Comparison of ENCODE assay signal across 8 cellular contexts in the genomic region with DNA sequence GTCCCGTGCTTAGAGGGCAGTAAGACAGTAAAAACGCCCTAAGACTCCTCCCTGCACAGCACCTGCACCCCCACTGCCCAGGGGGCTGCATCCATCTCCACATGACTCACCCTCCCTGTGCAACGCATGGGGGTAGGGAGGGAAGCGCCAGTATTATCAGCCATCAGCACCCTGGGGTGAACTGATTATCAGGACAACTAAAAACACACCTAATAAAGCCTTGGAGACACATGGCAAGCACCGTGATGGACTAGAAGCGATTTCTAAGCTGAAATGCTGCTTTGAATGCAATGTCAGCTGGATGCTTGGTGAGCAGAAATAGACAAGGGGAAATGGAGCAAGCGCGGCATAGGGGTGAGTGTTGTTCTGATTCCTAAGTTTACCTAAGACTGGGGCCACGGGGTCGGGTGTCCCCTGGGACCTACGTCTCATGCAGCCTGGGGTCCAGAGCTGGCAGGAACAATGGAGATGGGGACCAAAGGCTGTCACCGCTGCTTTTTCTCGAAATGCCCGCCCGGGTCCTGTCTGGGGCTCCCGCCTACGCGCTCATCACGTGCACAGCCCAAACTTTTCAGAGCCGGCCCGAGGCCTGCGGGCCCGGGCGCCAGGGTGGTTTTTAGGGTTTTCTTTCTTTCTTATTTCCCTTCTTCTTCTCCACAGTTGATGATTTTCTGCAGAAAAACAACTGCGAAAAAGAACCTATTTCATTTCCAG. TPM values are rescaled to one million over a fixed set of nuclear protein-coding genes. Genes with fewer than 3 reads are reported as not detected.
DNase-seq lines count a peak whose midpoint lies in the region; ATAC-seq, FAIRE-seq and TF ChIP-seq lines count a peak whose summit lies in the region.

No MANE protein-coding gene starts in this region.

- CTCF ChIA-PET in H1 (lab: Charles Lee; ENCODE audit: partially characterized antibody), result interaction anchor here (0.5 to 6.6 kb wide), 12 partner anchors 9 to 643 kb away, joined by 3 to 52 read pairs (median 3); no protein-coding TSS in a partner anchor

- H3K4me2 ChIP-seq in H1 (ENCODE audit: insufficient read depth in 1 of 2, low read depth in 2 of 2, low read length in 2 of 2), result peak overlapping the region; percentile 78 to 87

- H3K79me1 ChIP-seq in H1 (ENCODE audit: low read depth, low read length), result no peaks in the 10 kb centered on the region

- H3K36me3 ChIP-seq in H1 (ENCODE audit: control insufficient read depth in 2 of 4, insufficient read depth in 4 of 4, low read length in 3 of 4) (no peaks in the 10 kb centered on the region), mucosa of stomach (ENCODE audit: control insufficient read depth, insufficient read depth, low read length) (no peaks in the 10 kb centered on the region), vagina (no peaks in the 10 kb centered on the region)

- 0 out of 2 replicates have a peak overlapping the region, but pooled peaks have one; percentile 58 for H2AK5ac ChIP-seq in H1 (ENCODE audit: low read depth, low read length)

- no peak for TF ChIP-seq EP300 in H1 (IDR thresholded peaks at IDR 0.05; ENCODE audit: borderline replicate concordance in 1 of 2, low read depth in 2 of 2, low read length in 2 of 2)

- H3K9me3 ChIP-seq in H1 (ENCODE audit: insufficient read depth in 2 of 2, low read depth in 1 of 2, low read length in 1 of 2) (no peaks in the 10 kb centered on the region), mucosa of stomach (ENCODE audit: control insufficient read depth, low read length) (no peaks in the 10 kb centered on the region), vagina (no peaks in the 10 kb centered on the region)

- peak overlapping the region; percentile 13 for H4K91ac ChIP-seq in H1 (replicated peaks; ENCODE audit: insufficient read length, low read length)

- intact Hi-C loops in vagina (cut with DNase I), result loop anchor here (5.0 kb wide), 1 partner anchor 159 kb away; no protein-coding TSS in a partner anchor

- H4K8ac ChIP-seq in H1 (ENCODE audit: extremely low read depth, insufficient read depth, low read length), result no peak overlapping the region

- H3K56ac ChIP-seq in H1 (replicated peaks; ENCODE audit: insufficient read length, low read depth, low read length), result no peak overlapping the region

- H2BK5ac ChIP-seq in H1 (ENCODE audit: low read depth, low read length), result 0 out of 2 replicates have a peak overlapping the region, but pooled peaks have one; percentile 66

- TF ChIP-seq CTCF in C4-2B (conservative IDR thresholded peaks at IDR 0.05) (no peak), H1 (IDR thresholded peaks at IDR 0.05; ENCODE audit: control extremely low read depth in 1 of 3, insufficient read depth in 1 of 3, low read depth in 1 of 3, low read length in 3 of 3) (no peak), vagina (IDR thresholded peaks at IDR 0.05) (no peak)

- peak overlapping the region; percentile 72 for H3K18ac ChIP-seq in H1 (ENCODE audit: extremely low read depth, low read length)

- H4K5ac ChIP-seq in H1 (ENCODE audit: insufficient read length, low read depth, low read length), result no peak overlapping the region

- H3K23me2 ChIP-seq in H1 (ENCODE audit: low read depth, low read length), result peaks cover 12% of the 10 kb centered on the region

- DNase-seq in H1 (ENCODE audit: low read depth in 1 of 2, low spot score in 2 of 2) (peak in 1 of 2 experiments; percentile 49), vagina (ENCODE audit: extremely low spot score in 2 of 2) (no peak), NCI-H128 (lab: John Stamatoyannopoulos, UW; ENCODE audit: unreplicated experiment) (no peak)

- H3K4me3 ChIP-seq in H1 (ENCODE audit: extremely low read depth in 1 of 4, insufficient read depth in 2 of 4, low read depth in 3 of 4, low read length in 4 of 4) (peak overlapping the region; percentile 35 to 88 (median 60)), mucosa of stomach (ENCODE audit: low read length) (peak overlapping the region; percentile 23), vagina (peak overlapping the region; percentile 80 to 94)

- H3K4ac ChIP-seq in H1 (replicated peaks; ENCODE audit: insufficient read length, low read depth, low read length), result no peak overlapping the region

- H3K27me3 ChIP-seq in H1 (replicated peaks in 1 of 4; ENCODE audit: control insufficient read depth in 3 of 4, extremely low read depth in 1 of 4, insufficient read depth in 3 of 4, low read length in 3 of 4) (peaks cover 0 to 16% (median 8%) of the 10 kb centered on the region in 4 experiments; a peak in 5 of 7 replicates), mucosa of stomach (ENCODE audit: control insufficient read depth, insufficient read depth, low read length) (no peaks in the 10 kb centered on the region), vagina (no peaks in the 10 kb centered on the region)

- H3K4me1 ChIP-seq in H1 (replicated peaks in 1 of 4; ENCODE audit: control insufficient read depth in 3 of 4, insufficient read depth in 4 of 4, low read length in 3 of 4) (peaks cover 5 to 17% (median 9%) of the 10 kb centered on the region in 4 experiments), mucosa of stomach (ENCODE audit: control insufficient read depth, insufficient read depth, low read length) (peaks cover 20% of the 10 kb centered on the region), vagina (peaks cover 40% of the 10 kb centered on the region)

- H2AFZ ChIP-seq in H1 (ENCODE audit: low read length), result peak overlapping the region; percentile 96

- TF ChIP-seq POLR2A in H1 (IDR thresholded peaks at IDR 0.05; ENCODE audit: control extremely low read depth in 1 of 2, low read depth in 2 of 2, low read length in 2 of 2), result no peak
- TF ChIP-seq POLR2A in vagina (IDR thresholded peaks at IDR 0.05), result no peak

- H3K27ac ChIP-seq in C4-2B, result peak overlapping the region; percentile 59
- H3K27ac ChIP-seq in H1 (ENCODE audit: low read depth, low read length), result no peak overlapping the region
- H3K27ac ChIP-seq in vagina, result peak overlapping the region; percentile 89

- H3K9ac ChIP-seq in H1 (replicated peaks in 1 of 4; ENCODE audit: extremely low read depth in 1 of 4, low read depth in 3 of 4, low read length in 3 of 4) (peak overlapping the region in 2 of 4 experiments; percentile 29 to 42; a peak in 3 of 7 replicates), mucosa of stomach (ENCODE audit: low read length) (peak overlapping the region; percentile 65)

- no peak overlapping the region for H3K14ac ChIP-seq in H1 (ENCODE audit: insufficient read length)

- POLR2A ChIA-PET in H1 (lab: Charles Lee; ENCODE audit: partially characterized antibody), result interaction anchor here (0.6 kb wide), 1 partner anchor 322 kb away, joined by 3 read pairs; no protein-coding TSS in a partner anchor

- FAIRE-seq in H1 (lab: Jason Lieb, UNC), result no peak

- WGBS in H1 (ENCODE audit: extremely low coverage in 1 of 2, insufficient coverage in 1 of 2, insufficient read length in 1 of 2, insufficient replicate concordance in 2 of 2, low coverage in 1 of 2, low lambda C conversion rate in 2 of 2, missing lambda C conversion rate in 1 of 2), 2 experiments, result 12% methylated on average over 25 of the region's 25 CpGs; no CpG with 5 or more reads in 1 of the 2 experiments

- H2BK20ac ChIP-seq in H1 (ENCODE audit: low read length), result no peak overlapping the region

- TF ChIP-seq RAD21 in H1 (IDR thresholded peaks at IDR 0.05 in 1 of 2, conservative IDR thresholded peaks at IDR 0.05 in 1 of 2; ENCODE audit: low read depth in 2 of 2, low read length in 2 of 2), result no peak

- no peak overlapping the region for H3K23ac ChIP-seq in H1 (ENCODE audit: insufficient read length)

- ATAC-seq in GM19025 (IDR thresholded peaks at IDR 0.05; ENCODE audit: low read depth, unreplicated experiment), result peak; percentile 16
- ATAC-seq in HG03108 (IDR thresholded peaks at IDR 0.05; ENCODE audit: unreplicated experiment), result peak; percentile 18
- ATAC-seq in SK-N-SH treated with all-trans-retinoic acid at 6 μM for 48 hours, result peak; percentile 10

- no peak overlapping the region for H2BK12ac ChIP-seq in H1 (ENCODE audit: low read depth, low read length)

- H4K20me1 ChIP-seq in H1 (replicated peaks in 1 of 2; ENCODE audit: control insufficient read depth in 1 of 2, insufficient read depth in 2 of 2, low read length in 2 of 2), result no peaks in the 10 kb centered on the region

- no peaks in the 10 kb centered on the region for H3K79me2 ChIP-seq in H1 (ENCODE audit: control insufficient read depth in 1 of 2, insufficient read depth in 2 of 2, low read length in 2 of 2)

- no peak overlapping the region for H2BK15ac ChIP-seq in H1 (ENCODE audit: low read length)

- no peak overlapping the region for H2BK120ac ChIP-seq in H1 (replicated peaks; ENCODE audit: low read depth, low read length)

TF ChIP-seq in SK-N-SH treated with all-trans-retinoic acid at 6 μM for 48 hours, 23 proteins besides CTCF, POLR2A, EP300 and RAD21 (continues in another document):
- no peak for TF ChIP-seq ARNTL (CRISPR knock-in tag; IDR thresholded peaks at IDR 0.05; ENCODE audit: borderline replicate concordance, low read depth)
- no peak for TF ChIP-seq TCF4 (CRISPR knock-in tag; IDR thresholded peaks at IDR 0.05; ENCODE audit: borderline replicate concordance)
- TF ChIP-seq PPARA (CRISPR knock-in tag; IDR thresholded peaks at IDR 0.05; ENCODE audit: borderline replicate concordance), result no peak
- no peak for TF ChIP-seq CSDC2 (CRISPR knock-in tag; IDR thresholded peaks at IDR 0.05)
- TF ChIP-seq BACH2 (CRISPR knock-in tag; IDR thresholded peaks at IDR 0.05; ENCODE audit: borderline replicate concordance), result no peak
- no peak for TF ChIP-seq TOX (CRISPR knock-in tag; IDR thresholded peaks at IDR 0.05; ENCODE audit: borderline replicate concordance)
- TF ChIP-seq ESRRG (CRISPR knock-in tag; IDR thresholded peaks at IDR 0.05), result no peak

TF ChIP-seq in H1, 55 proteins besides CTCF, POLR2A, EP300 and RAD21 (continues in another document):
- TF ChIP-seq, protein P1, sequence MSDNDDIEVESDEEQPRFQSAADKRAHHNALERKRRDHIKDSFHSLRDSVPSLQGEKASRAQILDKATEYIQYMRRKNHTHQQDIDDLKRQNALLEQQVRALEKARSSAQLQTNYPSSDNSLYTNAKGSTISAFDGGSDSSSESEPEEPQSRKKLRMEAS (IDR thresholded peaks at IDR 0.05), result peak; percentile 60; the same call in 1 of the 2 replicates
- peak; percentile 8; the same call in 1 of the 2 replicates for TF ChIP-seq CREB1 (IDR thresholded peaks at IDR 0.05)
- TF ChIP-seq CTBP2 (IDR thresholded peaks at IDR 0.05; ENCODE audit: borderline replicate concordance, insufficient read depth, insufficient read length, low read length), result no peak
- TF ChIP-seq EGR1 (IDR thresholded peaks at IDR 0.05; ENCODE audit: borderline replicate concordance, low read depth, low read length), result peak; percentile 77

RNA-seq across cellular contexts. Expression of gene TNFAIP3, which starts 0.7 kb away (rescaled TPM):
- 1.6 and 2.2 TPM in 2 replicates for total RNA-seq in H1 (2021; fragmentation: NEBNext Ultra II Directional; extraction: Animal tissue kit (Norgen Biotek cat#: 25700))
- 1.1 and 2.0 TPM in 2 replicates for polyA plus RNA-seq in H1 (2011; rRNA removed)
- polyA plus RNA-seq in H1 (2011; cell fraction: cytosol; rRNA removed), result 1.5 TPM
- 3.9 TPM for polyA plus RNA-seq in H1 (2011; cell fraction: nucleus; rRNA removed)
- polyA plus RNA-seq in H1 (2012, experiment 1 of 2), result 2.4 to 3.1 TPM (median 2.5 TPM) in 4 replicates
- polyA plus RNA-seq in H1 (2012, experiment 2 of 2), result 0.51 TPM
- polyA plus RNA-seq in H1 (2013, experiment 1 of 2), result 1.4 TPM
- polyA plus RNA-seq in H1 (2013, experiment 2 of 2), result 1.3 TPM
- 2.6 and 2.7 TPM in 2 replicates for polyA minus RNA-seq in H1 (2011; rRNA and poly(A)+ RNA removed)
- polyA minus RNA-seq in H1 (2011; cell fraction: cytosol; rRNA and poly(A)+ RNA removed), result 3.0 TPM
- 3.8 TPM for polyA minus RNA-seq in H1 (2011; cell fraction: nucleus; rRNA and poly(A)+ RNA removed)
- 28.5 TPM for total RNA-seq in vagina

Comparison
In these comparisons a context has a peak if more than half of its experiments do, and no peak if none do; other contexts are left out.
1. H3K4me3 ChIP-seq: peak in every context shown above with its lines; median percentile 87 in vagina; 60 in H1; 23 in mucosa of stomach.